ENCODE assay signal across 9 cellular contexts in the genomic region with DNA sequence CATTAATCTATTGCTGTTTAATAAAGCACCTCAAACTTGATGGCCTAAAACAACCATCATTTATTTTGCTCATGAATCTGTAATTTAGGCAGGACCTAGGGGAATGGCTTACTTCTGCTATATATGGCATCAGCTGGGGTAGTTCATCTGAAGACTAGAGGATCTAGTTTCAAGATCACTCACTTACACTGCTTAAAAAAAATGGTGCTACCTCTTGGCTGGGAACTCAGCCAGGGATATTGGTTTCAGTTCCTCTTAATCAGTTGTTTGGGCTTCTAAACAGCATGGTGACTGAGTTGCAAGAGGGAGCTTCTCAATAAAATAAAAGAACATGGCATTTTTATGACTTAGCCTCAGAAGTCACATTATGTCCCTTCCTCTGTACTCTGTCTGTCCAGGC.
DNase-seq lines count a peak whose midpoint lies in the region; ATAC-seq and TF ChIP-seq lines count a peak whose summit lies in the region.
"Had no signal": no experiment of that assay in that cellular context is flagged by ENCODE, and none has a peak within 500 bp of the region (broad histone marks: within the 10 kb centered on the region; RNA-seq: fewer than 3 reads in every experiment).

No MANE protein-coding gene starts in this region.

- H3K4me3 ChIP-seq in AG09309 (ENCODE audit: control insufficient read depth, low read depth, low read length) (no peak overlapping the region), ascending aorta (no peak overlapping the region)
- H3K4me3 ChIP-seq: tibial artery had no signal

- CTCF ChIA-PET in T-cell (lab: Charles Lee), result no interaction called here

- intact Hi-C loops in ascending aorta (cut with DNase I), result loop anchor here (5.0 kb wide), 1 partner anchor 269 kb away; no protein-coding TSS in a partner anchor

- peak overlapping the region in 1 of 2 donors; percentile 1 for H3K27ac ChIP-seq in ascending aorta

- no peaks in the 10 kb centered on the region for H3K36me3 Mint-ChIP-seq in T-cell

- TF ChIP-seq CTCF in AG09309 (IDR thresholded peaks at IDR 0.05; ENCODE audit: control insufficient read depth, insufficient read depth, low read depth, low read length, missing control alignments) (no peak), ascending aorta (IDR thresholded peaks at IDR 0.05) (no peak)

- no peaks in the 10 kb centered on the region for H3K9me3 ChIP-seq in ascending aorta
- H3K9me3 ChIP-seq: tibial artery had no signal

- DNase-seq in AG09309 (ENCODE audit: low read depth), result peak; percentile 50
- peak; percentile 6 for DNase-seq in GM19240 (ENCODE audit: insufficient read length, low spot score)
- DNase-seq in NOMO-1 (lab: John Stamatoyannopoulos, UW; ENCODE audit: unreplicated experiment in 2 of 2), result peak; percentile 84 to 96
- DNase-seq in myocyte (ENCODE audit: low read depth), result peak; percentile 85
- DNase-seq in ascending aorta (ENCODE audit: low spot score in 2 of 2), result no peak
- DNase-seq in LoVo (ENCODE audit: low spot score), result no peak
- DNase-seq in T-cell, result no peak

- peaks cover 3 to 14% of the 10 kb centered on the region in 2 donors for H3K27me3 Mint-ChIP-seq in T-cell

- H3K4me1 Mint-ChIP-seq in T-cell, result no peaks in the 10 kb centered on the region

- ATAC-seq in HG03108 (IDR thresholded peaks at IDR 0.05; ENCODE audit: unreplicated experiment), result peak; percentile 98
- no peak for ATAC-seq in T-cell (replicated peaks in 1 of 4)

- POLR2A ChIA-PET in T-cell (lab: Charles Lee), result no interaction called here

- peaks cover 0 to 32% of the 10 kb centered on the region in 2 donors for H3K4me1 ChIP-seq in ascending aorta

- no peaks in the 10 kb centered on the region for H3K27me3 ChIP-seq in ascending aorta
- H3K27me3 ChIP-seq: tibial artery had no signal

- H3K27ac Mint-ChIP-seq in T-cell, result no peak overlapping the region

- no peaks in the 10 kb centered on the region for H3K36me3 ChIP-seq in ascending aorta
- H3K36me3 ChIP-seq: tibial artery had no signal

- H3K9me3 Mint-ChIP-seq in T-cell, result peaks cover 0 to 3% (median 0%) of the 10 kb centered on the region in 3 donors

- no peak overlapping the region for H3K4me3 Mint-ChIP-seq in T-cell

Comparison
In these comparisons a context has a peak if more than half of its experiments do, and no peak if none do; other contexts are left out.
1. DNase-seq: peak in AG09309 (single experiment), GM19240 (single experiment), NOMO-1 (2 of 2) and myocyte (single experiment); none in ascending aorta (0 of 2), LoVo (single experiment) and T-cell (0 of 34).